20 cellular contexts compared by ENCODE assay signal in the genomic region with DNA sequence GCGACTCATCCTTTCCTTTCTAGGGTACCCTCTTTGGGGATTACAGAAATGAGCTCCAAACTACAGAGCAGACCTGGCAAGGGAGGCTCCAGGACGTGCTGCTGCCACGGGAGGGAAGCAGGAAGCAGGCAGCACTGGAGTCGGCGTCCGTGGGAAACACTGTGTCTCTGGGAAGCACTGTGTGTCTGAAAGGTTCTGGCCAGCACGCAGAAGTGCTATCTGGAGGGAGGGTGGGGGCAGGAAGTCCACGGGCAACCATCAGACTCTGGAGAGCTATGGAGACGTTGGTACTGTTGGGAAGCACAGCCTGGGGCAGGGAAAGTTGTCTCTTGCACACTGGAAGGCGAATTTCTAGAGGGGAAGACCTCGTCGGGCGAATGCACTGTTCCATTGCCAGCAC.
"Had no signal": no experiment of that assay in that cellular context is flagged by ENCODE, and none has a peak within 500 bp of the region (broad histone marks: within the 10 kb centered on the region; RNA-seq: fewer than 3 reads in every experiment).

No MANE protein-coding gene starts in this region.

- H3K36me3 ChIP-seq: colonic mucosa, gastroesophageal sphincter, heart left ventricle, neural progenitor cell, ovary, sigmoid colon, thoracic aorta, upper lobe of left lung had no signal

- H3K27me3 Mint-ChIP-seq: activated naive CD8-positive, alpha-beta T cell; stimulated activated naive B cell treated with anti-CD40 and anti-IgM and Interleukin-4, amounts not matched to agents 10 μg/mL and 1 μg/mL and 100 μg/mL, for 72 hours had no signal

- H3K9me3 Mint-ChIP-seq: immature natural killer cell; neural progenitor cell; stimulated activated naive B cell treated with anti-CD40 and anti-IgM and Interleukin-4, amounts not matched to agents 10 μg/mL and 1 μg/mL and 100 μg/mL, for 72 hours had no signal

- ATAC-seq: gastroesophageal sphincter; heart left ventricle; stimulated activated naive B cell treated with anti-CD40 and anti-IgM and Interleukin-4, amounts not matched to agents 10 μg/mL and 1 μg/mL and 100 μg/mL, for 72 hours had no signal

- H3K27ac Mint-ChIP-seq: activated naive CD8-positive, alpha-beta T cell; immature natural killer cell; neural progenitor cell; stimulated activated naive B cell treated with anti-CD40 and anti-IgM and Interleukin-4, amounts not matched to agents 10 μg/mL and 1 μg/mL and 100 μg/mL, for 72 hours had no signal

- H3K27me3 ChIP-seq: colonic mucosa, gastroesophageal sphincter, heart left ventricle, neural progenitor cell, ovary, sigmoid colon, upper lobe of left lung had no signal

- H3K36me3 Mint-ChIP-seq: activated naive CD8-positive, alpha-beta T cell; immature natural killer cell; neural progenitor cell; stimulated activated naive B cell treated with anti-CD40 and anti-IgM and Interleukin-4, amounts not matched to agents 10 μg/mL and 1 μg/mL and 100 μg/mL, for 72 hours had no signal

- H3K9me3 ChIP-seq: colonic mucosa, gastroesophageal sphincter, heart left ventricle, ovary, sigmoid colon, thoracic aorta, upper lobe of left lung had no signal

- H2AFZ ChIP-seq: neural progenitor cell had no signal

- H3K4me3 ChIP-seq: colonic mucosa, gastroesophageal sphincter, heart left ventricle, neural progenitor cell, ovary, sigmoid colon, thoracic aorta, upper lobe of left lung had no signal

- H3K4me1 Mint-ChIP-seq: immature natural killer cell; stimulated activated naive B cell treated with anti-CD40 and anti-IgM and Interleukin-4, amounts not matched to agents 10 μg/mL and 1 μg/mL and 100 μg/mL, for 72 hours had no signal

- H3K4me1 ChIP-seq: colonic mucosa, gastroesophageal sphincter, sigmoid colon, upper lobe of left lung had no signal

- DNase-seq: activated CD4-positive, alpha-beta T cell treated with anti-CD3 and anti-CD28 coated beads for 1 hour; activated CD4-positive, alpha-beta T cell treated with anti-CD3 and anti-CD28 coated beads, Interleukin-2, amount 50 U/mL, for 4 hours; activated T-cell treated with anti-CD3 and anti-CD28 coated beads for 4 hours; amygdala; caudate nucleus; colonic mucosa; immature natural killer cell; mammary epithelial cell; ovary; sigmoid colon; stimulated activated naive B cell treated with anti-CD40 and anti-IgM and Interleukin-4, amounts not matched to agents 10 μg/mL and 1 μg/mL and 100 μg/mL, for 72 hours; SW 1271; T-helper 2 cell; upper lobe of left lung had no signal

- H3K27ac ChIP-seq: colonic mucosa, gastroesophageal sphincter, heart left ventricle, neural progenitor cell, ovary, sigmoid colon, thoracic aorta, upper lobe of left lung, VCaP had no signal

- H3K9ac ChIP-seq: neural progenitor cell had no signal

- H3K4me3 Mint-ChIP-seq: activated naive CD8-positive, alpha-beta T cell; immature natural killer cell; neural progenitor cell; stimulated activated naive B cell treated with anti-CD40 and anti-IgM and Interleukin-4, amounts not matched to agents 10 μg/mL and 1 μg/mL and 100 μg/mL, for 72 hours had no signal

- H3K4me2 ChIP-seq: neural progenitor cell had no signal
